ENCODE assay signal across 12 cellular contexts in the genomic region with DNA sequence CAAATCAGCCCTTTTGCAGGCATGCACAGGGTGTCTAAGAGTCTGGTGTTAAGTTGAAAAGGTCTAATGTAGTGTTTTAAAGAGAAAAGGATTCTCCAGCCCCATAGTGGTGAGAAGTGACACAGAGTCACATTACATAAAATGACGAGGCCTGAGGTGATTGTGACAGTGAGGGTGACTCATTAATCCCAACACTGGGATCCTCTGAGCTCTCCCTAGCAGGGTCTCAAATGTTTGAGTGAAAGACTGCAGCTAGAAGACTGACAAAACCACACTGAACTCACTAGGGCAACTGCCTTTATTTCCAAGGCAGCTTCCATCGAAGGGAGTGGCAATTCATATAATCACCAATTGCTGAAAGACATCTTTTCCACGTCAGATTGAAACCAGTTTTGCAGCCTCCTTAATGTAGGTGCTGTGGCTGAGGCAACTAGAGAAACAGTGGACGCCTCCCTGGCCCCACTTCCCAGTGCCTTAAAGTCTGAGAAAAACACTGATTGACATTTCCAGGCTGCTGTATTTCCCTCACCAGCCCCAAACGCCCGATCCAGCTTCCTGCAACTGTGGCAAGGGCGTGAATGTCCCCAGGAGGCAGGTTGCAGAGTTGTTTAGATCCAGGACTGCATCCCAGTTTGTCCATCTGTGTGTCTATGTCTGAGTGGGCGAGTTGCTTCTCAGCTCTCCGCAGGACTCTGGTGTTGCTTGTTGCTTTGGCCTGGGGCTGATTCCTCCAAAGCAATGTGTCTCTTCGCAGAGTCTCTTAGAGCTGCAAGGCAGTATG.
A peak's percentile ranks its signal among the peaks of the same experiment; 100 is the strongest.
DNase-seq lines count a peak whose midpoint lies in the region; ATAC-seq and TF ChIP-seq lines count a peak whose summit lies in the region.
"Had no signal": no experiment of that assay in that cellular context is flagged by ENCODE, and none has a peak within 500 bp of the region (broad histone marks: within the 10 kb centered on the region; RNA-seq: fewer than 3 reads in every experiment).

No MANE protein-coding gene starts in this region.

- WGBS in gastroesophageal sphincter (ENCODE audit: low coverage in 1 of 2), 2 donors, result 67 to 94% methylated on average over 4 to 6 of the region's 10 CpGs
- WGBS in endodermal cell (ENCODE audit: insufficient coverage in 1 of 2, insufficient read length in 1 of 2), 2 experiments, result 85 to 95% methylated on average over 9 to 10 of the region's 10 CpGs

- peaks cover 42% of the 10 kb centered on the region for H3K36me3 Mint-ChIP-seq in T-cell
- H3K36me3 Mint-ChIP-seq in endodermal cell (ENCODE audit: low read depth), result no peaks in the 10 kb centered on the region
- H3K36me3 Mint-ChIP-seq: neural progenitor cell had no signal

- peak; percentile 69 for DNase-seq in stimulated activated CD4-positive, alpha-beta T cell treated with anti-CD3 and anti-CD28 coated beads, Interleukin-1b, Interleukin-23, amount 100 ng/mL, for 48 hours
- DNase-seq in stimulated activated CD4-positive, alpha-beta T cell treated with anti-CD3 and anti-CD28 coated beads, Interleukin-4, amount 100 ng/mL, for 1 hour, result no peak
- DNase-seq in T-cell (no peak), fibroblast of mammary gland (ENCODE audit: low read depth) (peak; percentile 31), coronary artery (ENCODE audit: low spot score) (no peak), endodermal cell (no peak)
- DNase-seq: anterior cingulate cortex, heart left ventricle, MG63 had no signal

- TF ChIP-seq POLR2A in gastroesophageal sphincter (IDR thresholded peaks at IDR 0.05), result no peak

- H3K4me3 ChIP-seq in fibroblast of mammary gland (ENCODE audit: control insufficient read depth, low read depth, low read length) (no peak overlapping the region), gastroesophageal sphincter (no peak overlapping the region), coronary artery (no peak overlapping the region), endodermal cell (ENCODE audit: low read length) (no peak overlapping the region)
- H3K4me3 ChIP-seq: heart left ventricle, MG63, neural progenitor cell had no signal

- no peak for TF ChIP-seq EP300 in gastroesophageal sphincter (IDR thresholded peaks at IDR 0.05)

- H3K9me3 Mint-ChIP-seq in T-cell (no peaks in the 10 kb centered on the region), endodermal cell (no peaks in the 10 kb centered on the region)
- H3K9me3 Mint-ChIP-seq: neural progenitor cell had no signal

- H3K27me3 ChIP-seq in gastroesophageal sphincter (peaks cover 20% of the 10 kb centered on the region), endodermal cell (ENCODE audit: control insufficient read depth, insufficient read depth, low read length, poor library complexity, severe bottlenecking) (no peaks in the 10 kb centered on the region)
- H3K27me3 ChIP-seq: MG63, neural progenitor cell had no signal

- POLR2A ChIA-PET in T-cell (lab: Charles Lee), result interaction anchor here in 1 of 2 donors (0.5 kb wide), 1 partner anchor 1025 kb away, joined by 3 read pairs; no protein-coding TSS in a partner anchor

- H3K27me3 Mint-ChIP-seq in T-cell (no peaks in the 10 kb centered on the region), endodermal cell (ENCODE audit: insufficient read depth) (no peaks in the 10 kb centered on the region)

- TF ChIP-seq CTCF in fibroblast of mammary gland (conservative IDR thresholded peaks at IDR 0.05; ENCODE audit: control insufficient read depth, insufficient read depth, low read depth, low read length) (no peak), gastroesophageal sphincter (IDR thresholded peaks at IDR 0.05) (no peak), coronary artery (IDR thresholded peaks at IDR 0.05) (no peak), endodermal cell (conservative IDR thresholded peaks at IDR 0.05) (no peak)

- CTCF ChIA-PET in T-cell (lab: Charles Lee), result interaction anchor here (0.9 to 1.6 kb wide), 2 partner anchors 8 to 21 kb away, joined by 3 to 4 read pairs; no protein-coding TSS in a partner anchor

- no peaks in the 10 kb centered on the region for H3K4me1 ChIP-seq in gastroesophageal sphincter
- no peaks in the 10 kb centered on the region for H3K4me1 ChIP-seq in endodermal cell (ENCODE audit: control insufficient read depth, insufficient read depth, low read length)
- H3K4me1 ChIP-seq: neural progenitor cell had no signal

- H3K9ac ChIP-seq in endodermal cell (ENCODE audit: extremely low read depth, low read length, poor library complexity, severe bottlenecking), result no peak overlapping the region
- H3K9ac ChIP-seq: neural progenitor cell had no signal

- H3K4me3 Mint-ChIP-seq in T-cell (peak overlapping the region in 2 of 3 donors; percentile 50 to 75), endodermal cell (no peak overlapping the region)
- H3K4me3 Mint-ChIP-seq: neural progenitor cell had no signal

- no peaks in the 10 kb centered on the region for H3K9me3 ChIP-seq in gastroesophageal sphincter
- no peaks in the 10 kb centered on the region for H3K9me3 ChIP-seq in endodermal cell (ENCODE audit: control insufficient read depth, low read length)
- H3K9me3 ChIP-seq: heart left ventricle, MG63 had no signal

- peak overlapping the region; percentile 91 to 95 for H3K27ac Mint-ChIP-seq in T-cell
- no peak overlapping the region for H3K27ac Mint-ChIP-seq in endodermal cell
- H3K27ac Mint-ChIP-seq: neural progenitor cell had no signal

- no peak overlapping the region for H3K27ac ChIP-seq in gastroesophageal sphincter
- no peak overlapping the region for H3K27ac ChIP-seq in coronary artery
- no peak overlapping the region for H3K27ac ChIP-seq in endodermal cell (ENCODE audit: low read depth, low read length)
- H3K27ac ChIP-seq: heart left ventricle, neural progenitor cell had no signal

- ATAC-seq in T-cell (replicated peaks in 1 of 4) (peak in 3 of 4 experiments; percentile 24 to 30 (median 29)), gastroesophageal sphincter (no peak), GM18861 (IDR thresholded peaks at IDR 0.05; ENCODE audit: unreplicated experiment) (no peak)
- ATAC-seq: heart left ventricle had no signal

- H3K36me3 ChIP-seq in gastroesophageal sphincter, result no peaks in the 10 kb centered on the region
- H3K36me3 ChIP-seq in endodermal cell (ENCODE audit: control insufficient read depth, insufficient read depth, low read length), result no peaks in the 10 kb centered on the region
- H3K36me3 ChIP-seq: heart left ventricle, MG63, neural progenitor cell had no signal

- H3K4me1 Mint-ChIP-seq in T-cell (peaks cover 93 to 96% (median 94%) of the 10 kb centered on the region in 3 donors), endodermal cell (no peaks in the 10 kb centered on the region)

Comparison
In these comparisons a context has a peak if more than half of its experiments do, and no peak if none do; other contexts are left out.
1. DNase-seq: peak in stimulated activated CD4-positive, alpha-beta T cell treated with anti-CD3 and anti-CD28 coated beads, Interleukin-1b, Interleukin-23, amount 100 ng/mL, for 48 hours (single experiment) and fibroblast of mammary gland (single experiment); none in stimulated activated CD4-positive, alpha-beta T cell treated with anti-CD3 and anti-CD28 coated beads, Interleukin-4, amount 100 ng/mL, for 1 hour (single experiment), T-cell (0 of 34), coronary artery (single experiment) and endodermal cell (single experiment).
2. ATAC-seq: peak in T-cell (3 of 4); none in gastroesophageal sphincter (single experiment) and GM18861 (single experiment).